Comparison of ENCODE assay signal across 1 cellular context in the genomic region with DNA sequence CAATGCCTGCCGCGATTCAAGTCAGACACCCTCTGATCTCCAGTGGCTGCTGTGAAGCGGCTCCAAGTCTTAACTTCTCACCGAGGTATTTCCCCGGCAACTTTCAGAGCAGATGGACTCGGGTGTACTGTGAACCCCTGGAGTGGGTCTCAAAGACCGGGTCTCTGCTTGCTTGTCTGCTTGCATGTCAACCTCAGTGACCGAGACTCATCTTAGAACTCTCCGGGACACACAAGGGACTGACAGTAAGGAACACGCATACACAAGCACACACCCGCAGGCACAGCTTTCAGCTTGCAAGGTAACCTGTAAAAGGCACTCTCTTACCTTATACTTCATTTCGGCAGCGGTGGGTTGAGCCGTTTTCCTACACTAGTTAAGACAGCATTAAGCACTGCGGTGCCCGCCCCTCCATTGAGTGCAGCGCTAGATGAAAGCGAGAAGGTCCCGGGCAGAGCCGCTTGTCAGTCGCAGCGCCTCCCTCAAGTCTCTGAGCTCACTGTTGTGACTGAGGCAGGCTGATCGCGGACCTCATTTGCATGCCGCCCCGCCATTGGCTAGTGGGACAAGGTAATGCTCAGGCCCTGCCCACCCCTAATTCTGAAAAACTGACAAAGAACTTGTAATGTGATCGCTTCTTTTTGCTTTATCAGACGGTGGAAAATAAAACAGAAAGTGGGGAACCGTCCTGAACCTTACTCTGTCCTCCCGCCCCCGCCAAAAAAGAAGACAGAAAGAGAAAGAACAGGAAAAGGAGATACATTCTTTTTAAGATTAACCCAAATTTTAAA.
A peak's percentile ranks its signal among the peaks of the same experiment; 100 is the strongest.
TF ChIP-seq lines count a peak whose summit lies in the region.

A gene with protein sequence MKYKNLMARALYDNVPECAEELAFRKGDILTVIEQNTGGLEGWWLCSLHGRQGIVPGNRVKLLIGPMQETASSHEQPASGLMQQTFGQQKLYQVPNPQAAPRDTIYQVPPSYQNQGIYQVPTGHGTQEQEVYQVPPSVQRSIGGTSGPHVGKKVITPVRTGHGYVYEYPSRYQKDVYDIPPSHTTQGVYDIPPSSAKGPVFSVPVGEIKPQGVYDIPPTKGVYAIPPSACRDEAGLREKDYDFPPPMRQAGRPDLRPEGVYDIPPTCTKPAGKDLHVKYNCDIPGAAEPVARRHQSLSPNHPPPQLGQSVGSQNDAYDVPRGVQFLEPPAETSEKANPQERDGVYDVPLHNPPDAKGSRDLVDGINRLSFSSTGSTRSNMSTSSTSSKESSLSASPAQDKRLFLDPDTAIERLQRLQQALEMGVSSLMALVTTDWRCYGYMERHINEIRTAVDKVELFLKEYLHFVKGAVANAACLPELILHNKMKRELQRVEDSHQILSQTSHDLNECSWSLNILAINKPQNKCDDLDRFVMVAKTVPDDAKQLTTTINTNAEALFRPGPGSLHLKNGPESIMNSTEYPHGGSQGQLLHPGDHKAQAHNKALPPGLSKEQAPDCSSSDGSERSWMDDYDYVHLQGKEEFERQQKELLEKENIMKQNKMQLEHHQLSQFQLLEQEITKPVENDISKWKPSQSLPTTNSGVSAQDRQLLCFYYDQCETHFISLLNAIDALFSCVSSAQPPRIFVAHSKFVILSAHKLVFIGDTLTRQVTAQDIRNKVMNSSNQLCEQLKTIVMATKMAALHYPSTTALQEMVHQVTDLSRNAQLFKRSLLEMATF (minus strand): TSS at position 492 of the 791 bp plus-strand sequence. CDS start 153 bp downstream, at position 339.

TF ChIP-seq in HepG2, 621 proteins besides CTCF, POLR2A, EP300 and RAD21 (continued from another document and continues in another):
- TF ChIP-seq, protein P1, sequence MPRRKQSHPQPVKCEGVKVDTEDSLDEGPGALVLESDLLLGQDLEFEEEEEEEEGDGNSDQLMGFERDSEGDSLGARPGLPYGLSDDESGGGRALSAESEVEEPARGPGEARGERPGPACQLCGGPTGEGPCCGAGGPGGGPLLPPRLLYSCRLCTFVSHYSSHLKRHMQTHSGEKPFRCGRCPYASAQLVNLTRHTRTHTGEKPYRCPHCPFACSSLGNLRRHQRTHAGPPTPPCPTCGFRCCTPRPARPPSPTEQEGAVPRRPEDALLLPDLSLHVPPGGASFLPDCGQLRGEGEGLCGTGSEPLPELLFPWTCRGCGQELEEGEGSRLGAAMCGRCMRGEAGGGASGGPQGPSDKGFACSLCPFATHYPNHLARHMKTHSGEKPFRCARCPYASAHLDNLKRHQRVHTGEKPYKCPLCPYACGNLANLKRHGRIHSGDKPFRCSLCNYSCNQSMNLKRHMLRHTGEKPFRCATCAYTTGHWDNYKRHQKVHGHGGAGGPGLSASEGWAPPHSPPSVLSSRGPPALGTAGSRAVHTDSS (CRISPR knock-in tag; conservative IDR thresholded peaks at IDR 0.05): no peak
- TF ChIP-seq HNF4G (IDR thresholded peaks at IDR 0.05; ENCODE audit: borderline replicate concordance, low read depth, low read length) (no peak; the same call in 1 of the 2 replicates), HNF4G (CRISPR knock-in tag; IDR thresholded peaks at IDR 0.05; ENCODE audit: borderline replicate concordance, low read depth) (no peak; the same call in 1 of the 2 replicates), CAMTA2 (CRISPR knock-in tag; IDR thresholded peaks at IDR 0.05; ENCODE audit: borderline replicate concordance) (0 out of 2 replicates have a peak, but pooled peaks have one; percentile 31), ZNF761 (CRISPR knock-in tag; conservative IDR thresholded peaks at IDR 0.05) (no peak), HIVEP1 (CRISPR knock-in tag; IDR thresholded peaks at IDR 0.05) (0 out of 2 replicates have a peak, but pooled peaks have one; percentile 55), ZFP36L1 (CRISPR knock-in tag; IDR thresholded peaks at IDR 0.05) (peak; percentile 79; the same call in 1 of the 2 replicates), ZBTB7A (CRISPR knock-in tag; IDR thresholded peaks at IDR 0.05) (peak; percentile 68; the same call in 1 of the 2 replicates), ZNF724P (CRISPR knock-in tag; IDR thresholded peaks at IDR 0.05; ENCODE audit: borderline replicate concordance) (peak; percentile 73; the same call in 1 of the 2 replicates), TCF7L2 (IDR thresholded peaks at IDR 0.05; ENCODE audit: low read depth, low read length) (no peak), SRSF4 (IDR thresholded peaks at IDR 0.05; ENCODE audit: low read depth, low read length, poor library complexity, severe bottlenecking) (no peak), ZNF501 (CRISPR knock-in tag; IDR thresholded peaks at IDR 0.05) (peak; percentile 60; the same call in 1 of the 2 replicates), ZNF629 (CRISPR knock-in tag; conservative IDR thresholded peaks at IDR 0.05) (0 out of 2 replicates have a peak, but pooled peaks have one; percentile 14), ZNF768 (CRISPR knock-in tag; IDR thresholded peaks at IDR 0.05) (peak; percentile 76), ATAD3A (CRISPR knock-in tag; IDR thresholded peaks at IDR 0.05) (no peak; the same call in 1 of the 2 replicates), POLR2G (IDR thresholded peaks at IDR 0.05; ENCODE audit: low read depth, low read length) (peak; percentile 99), EHMT2 (IDR thresholded peaks at IDR 0.05; ENCODE audit: borderline replicate concordance, low read depth, low read length) (no peak; the same call in 1 of the 2 replicates), ZNF446 (CRISPR knock-in tag; IDR thresholded peaks at IDR 0.05) (no peak), ZNF44 (CRISPR knock-in tag; IDR thresholded peaks at IDR 0.05) (no peak), POLR2AphosphoS5 (IDR thresholded peaks at IDR 0.05; ENCODE audit: low read depth, low read length) (peak; percentile 100), U2AF2 (IDR thresholded peaks at IDR 0.05; ENCODE audit: low read depth, low read length) (no peak), PAX8 (CRISPR knock-in tag; IDR thresholded peaks at IDR 0.05; ENCODE audit: borderline replicate concordance) (no peak), NAIF1 (CRISPR knock-in tag; IDR thresholded peaks at IDR 0.05; ENCODE audit: borderline replicate concordance) (no peak; the same call in 1 of the 2 replicates), ZNF282 (IDR thresholded peaks at IDR 0.05; ENCODE audit: partially characterized antibody) (no peak), REXO4 (CRISPR knock-in tag; IDR thresholded peaks at IDR 0.05; ENCODE audit: borderline replicate concordance) (no peak), KLF12 (CRISPR knock-in tag; IDR thresholded peaks at IDR 0.05; ENCODE audit: borderline replicate concordance) (peak; percentile 75; the same call in 1 of the 2 replicates), SKI (IDR thresholded peaks at IDR 0.05; ENCODE audit: partially characterized antibody) (peak; percentile 79), ZNF230 (CRISPR knock-in tag; IDR thresholded peaks at IDR 0.05) (no peak; the same call in 1 of the 2 replicates), PAF1 (CRISPR knock-in tag; IDR thresholded peaks at IDR 0.05) (peak; percentile 64), SRSF9 (IDR thresholded peaks at IDR 0.05; ENCODE audit: borderline replicate concordance, insufficient read depth, low read depth, low read length, poor library complexity, severe bottlenecking) (no peak), GZF1 (CRISPR knock-in tag; IDR thresholded peaks at IDR 0.05) (no peak; the same call in 1 of the 2 replicates), ZNF713 (CRISPR knock-in tag; IDR thresholded peaks at IDR 0.05) (no peak), CBX5 (CRISPR knock-in tag; IDR thresholded peaks at IDR 0.05; ENCODE audit: borderline replicate concordance) (peak; percentile 57; the same call in 1 of the 2 replicates), ZNF256 (CRISPR knock-in tag; conservative IDR thresholded peaks at IDR 0.05) (no peak)
- TF ChIP-seq, protein P2, sequence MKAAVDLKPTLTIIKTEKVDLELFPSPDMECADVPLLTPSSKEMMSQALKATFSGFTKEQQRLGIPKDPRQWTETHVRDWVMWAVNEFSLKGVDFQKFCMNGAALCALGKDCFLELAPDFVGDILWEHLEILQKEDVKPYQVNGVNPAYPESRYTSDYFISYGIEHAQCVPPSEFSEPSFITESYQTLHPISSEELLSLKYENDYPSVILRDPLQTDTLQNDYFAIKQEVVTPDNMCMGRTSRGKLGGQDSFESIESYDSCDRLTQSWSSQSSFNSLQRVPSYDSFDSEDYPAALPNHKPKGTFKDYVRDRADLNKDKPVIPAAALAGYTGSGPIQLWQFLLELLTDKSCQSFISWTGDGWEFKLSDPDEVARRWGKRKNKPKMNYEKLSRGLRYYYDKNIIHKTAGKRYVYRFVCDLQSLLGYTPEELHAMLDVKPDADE (CRISPR knock-in tag; IDR thresholded peaks at IDR 0.05): peak; percentile 69; the same call in 1 of the 2 replicates
- TF ChIP-seq, protein P3, sequence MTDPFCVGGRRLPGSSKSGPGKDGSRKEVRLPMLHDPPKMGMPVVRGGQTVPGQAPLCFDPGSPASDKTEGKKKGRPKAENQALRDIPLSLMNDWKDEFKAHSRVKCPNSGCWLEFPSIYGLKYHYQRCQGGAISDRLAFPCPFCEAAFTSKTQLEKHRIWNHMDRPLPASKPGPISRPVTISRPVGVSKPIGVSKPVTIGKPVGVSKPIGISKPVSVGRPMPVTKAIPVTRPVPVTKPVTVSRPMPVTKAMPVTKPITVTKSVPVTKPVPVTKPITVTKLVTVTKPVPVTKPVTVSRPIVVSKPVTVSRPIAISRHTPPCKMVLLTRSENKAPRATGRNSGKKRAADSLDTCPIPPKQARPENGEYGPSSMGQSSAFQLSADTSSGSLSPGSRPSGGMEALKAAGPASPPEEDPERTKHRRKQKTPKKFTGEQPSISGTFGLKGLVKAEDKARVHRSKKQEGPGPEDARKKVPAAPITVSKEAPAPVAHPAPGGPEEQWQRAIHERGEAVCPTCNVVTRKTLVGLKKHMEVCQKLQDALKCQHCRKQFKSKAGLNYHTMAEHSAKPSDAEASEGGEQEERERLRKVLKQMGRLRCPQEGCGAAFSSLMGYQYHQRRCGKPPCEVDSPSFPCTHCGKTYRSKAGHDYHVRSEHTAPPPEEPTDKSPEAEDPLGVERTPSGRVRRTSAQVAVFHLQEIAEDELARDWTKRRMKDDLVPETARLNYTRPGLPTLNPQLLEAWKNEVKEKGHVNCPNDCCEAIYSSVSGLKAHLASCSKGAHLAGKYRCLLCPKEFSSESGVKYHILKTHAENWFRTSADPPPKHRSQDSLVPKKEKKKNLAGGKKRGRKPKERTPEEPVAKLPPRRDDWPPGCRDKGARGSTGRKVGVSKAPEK (CRISPR knock-in tag; IDR thresholded peaks at IDR 0.05; ENCODE audit: borderline replicate concordance): peak; percentile 91; the same call in 1 of the 2 replicates
- TF ChIP-seq, protein P4, sequence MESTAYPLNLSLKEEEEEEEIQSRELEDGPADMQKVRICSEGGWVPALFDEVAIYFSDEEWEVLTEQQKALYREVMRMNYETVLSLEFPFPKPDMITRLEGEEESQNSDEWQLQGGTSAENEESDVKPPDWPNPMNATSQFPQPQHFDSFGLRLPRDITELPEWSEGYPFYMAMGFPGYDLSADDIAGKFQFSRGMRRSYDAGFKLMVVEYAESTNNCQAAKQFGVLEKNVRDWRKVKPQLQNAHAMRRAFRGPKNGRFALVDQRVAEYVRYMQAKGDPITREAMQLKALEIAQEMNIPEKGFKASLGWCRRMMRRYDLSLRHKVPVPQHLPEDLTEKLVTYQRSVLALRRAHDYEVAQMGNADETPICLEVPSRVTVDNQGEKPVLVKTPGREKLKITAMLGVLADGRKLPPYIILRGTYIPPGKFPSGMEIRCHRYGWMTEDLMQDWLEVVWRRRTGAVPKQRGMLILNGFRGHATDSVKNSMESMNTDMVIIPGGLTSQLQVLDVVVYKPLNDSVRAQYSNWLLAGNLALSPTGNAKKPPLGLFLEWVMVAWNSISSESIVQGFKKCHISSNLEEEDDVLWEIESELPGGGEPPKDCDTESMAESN (CRISPR knock-in tag; conservative IDR thresholded peaks at IDR 0.05): peak; percentile 83; the same call in 1 of the 2 replicates
- TF ChIP-seq, protein P5, sequence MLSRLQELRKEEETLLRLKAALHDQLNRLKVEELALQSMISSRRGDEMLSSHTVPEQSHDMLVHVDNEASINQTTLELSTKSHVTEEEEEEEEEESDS (CRISPR knock-in tag; IDR thresholded peaks at IDR 0.05; ENCODE audit: borderline replicate concordance): peak; percentile 91
- TF ChIP-seq, protein P6, sequence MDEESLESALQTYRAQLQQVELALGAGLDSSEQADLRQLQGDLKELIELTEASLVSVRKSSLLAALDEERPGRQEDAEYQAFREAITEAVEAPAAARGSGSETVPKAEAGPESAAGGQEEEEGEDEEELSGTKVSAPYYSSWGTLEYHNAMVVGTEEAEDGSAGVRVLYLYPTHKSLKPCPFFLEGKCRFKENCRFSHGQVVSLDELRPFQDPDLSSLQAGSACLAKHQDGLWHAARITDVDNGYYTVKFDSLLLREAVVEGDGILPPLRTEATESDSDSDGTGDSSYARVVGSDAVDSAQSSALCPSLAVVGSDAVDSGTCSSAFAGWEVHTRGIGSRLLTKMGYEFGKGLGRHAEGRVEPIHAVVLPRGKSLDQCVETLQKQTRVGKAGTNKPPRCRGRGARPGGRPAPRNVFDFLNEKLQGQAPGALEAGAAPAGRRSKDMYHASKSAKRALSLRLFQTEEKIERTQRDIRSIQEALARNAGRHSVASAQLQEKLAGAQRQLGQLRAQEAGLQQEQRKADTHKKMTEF (CRISPR knock-in tag; IDR thresholded peaks at IDR 0.05): peak; percentile 74; the same call in 1 of the 2 replicates
- TF ChIP-seq, protein P7, sequence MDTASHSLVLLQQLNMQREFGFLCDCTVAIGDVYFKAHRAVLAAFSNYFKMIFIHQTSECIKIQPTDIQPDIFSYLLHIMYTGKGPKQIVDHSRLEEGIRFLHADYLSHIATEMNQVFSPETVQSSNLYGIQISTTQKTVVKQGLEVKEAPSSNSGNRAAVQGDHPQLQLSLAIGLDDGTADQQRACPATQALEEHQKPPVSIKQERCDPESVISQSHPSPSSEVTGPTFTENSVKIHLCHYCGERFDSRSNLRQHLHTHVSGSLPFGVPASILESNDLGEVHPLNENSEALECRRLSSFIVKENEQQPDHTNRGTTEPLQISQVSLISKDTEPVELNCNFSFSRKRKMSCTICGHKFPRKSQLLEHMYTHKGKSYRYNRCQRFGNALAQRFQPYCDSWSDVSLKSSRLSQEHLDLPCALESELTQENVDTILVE (CRISPR knock-in tag; IDR thresholded peaks at IDR 0.05): peak; percentile 60
- TF ChIP-seq, protein P8, sequence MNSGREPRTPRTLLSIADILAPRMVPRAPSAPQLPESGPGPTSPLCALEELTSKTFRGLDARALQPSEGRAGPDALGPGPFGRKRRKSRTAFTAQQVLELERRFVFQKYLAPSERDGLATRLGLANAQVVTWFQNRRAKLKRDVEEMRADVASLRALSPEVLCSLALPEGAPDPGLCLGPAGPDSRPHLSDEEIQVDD (CRISPR knock-in tag; IDR thresholded peaks at IDR 0.05; ENCODE audit: borderline replicate concordance): no peak
- TF ChIP-seq, protein P9, sequence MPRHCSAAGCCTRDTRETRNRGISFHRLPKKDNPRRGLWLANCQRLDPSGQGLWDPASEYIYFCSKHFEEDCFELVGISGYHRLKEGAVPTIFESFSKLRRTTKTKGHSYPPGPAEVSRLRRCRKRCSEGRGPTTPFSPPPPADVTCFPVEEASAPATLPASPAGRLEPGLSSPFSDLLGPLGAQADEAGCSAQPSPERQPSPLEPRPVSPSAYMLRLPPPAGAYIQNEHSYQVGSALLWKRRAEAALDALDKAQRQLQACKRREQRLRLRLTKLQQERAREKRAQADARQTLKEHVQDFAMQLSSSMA (CRISPR knock-in tag; IDR thresholded peaks at IDR 0.05): no peak; the same call in 1 of the 2 replicates
- TF ChIP-seq, protein P10, sequence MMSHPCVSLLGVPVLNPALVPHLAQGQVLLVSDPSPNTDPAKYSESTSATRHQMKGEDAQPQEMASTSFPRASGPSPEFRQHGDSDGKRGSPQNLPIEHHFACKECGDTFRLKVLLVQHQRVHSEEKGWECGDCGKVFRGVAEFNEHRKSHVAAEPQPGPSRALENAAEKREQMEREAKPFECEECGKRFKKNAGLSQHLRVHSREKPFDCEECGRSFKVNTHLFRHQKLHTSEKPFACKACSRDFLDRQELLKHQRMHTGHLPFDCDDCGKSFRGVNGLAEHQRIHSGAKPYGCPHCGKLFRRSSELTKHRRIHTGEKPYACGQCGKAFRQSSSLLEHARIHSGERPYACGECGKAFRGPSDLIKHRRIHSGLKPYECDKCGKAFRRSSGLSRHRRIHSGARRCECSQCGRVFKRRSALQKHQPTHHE (CRISPR knock-in tag; IDR thresholded peaks at IDR 0.05; ENCODE audit: borderline replicate concordance): peak; percentile 79; the same call in 1 of the 2 replicates
